In the genomic region with DNA sequence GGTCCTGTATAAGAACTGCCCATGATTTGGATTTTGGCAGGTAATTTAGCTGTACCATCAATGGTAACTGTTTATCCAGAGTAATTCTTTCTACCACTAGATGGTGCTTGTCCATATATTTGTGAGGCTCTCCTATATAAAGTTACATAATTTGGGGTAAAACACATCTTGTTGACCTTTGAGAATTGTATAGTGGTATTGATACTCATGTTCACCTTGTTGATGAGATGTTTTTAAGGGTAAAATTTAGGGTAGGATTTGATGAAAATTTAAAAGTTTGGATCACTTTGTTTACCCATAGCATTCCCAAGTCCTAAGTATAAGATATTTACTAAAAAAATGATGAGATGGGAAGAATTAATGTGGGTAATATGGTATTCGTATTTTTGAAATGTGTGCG, we compare ENCODE assay signal across 9 cellular contexts. TPM values are rescaled to one million over a fixed set of nuclear protein-coding genes. Genes with fewer than 3 reads are reported as not detected.
DNase-seq lines count a peak whose midpoint lies in the region; ATAC-seq and TF ChIP-seq lines count a peak whose summit lies in the region.
"Had no signal": no experiment of that assay in that cellular context is flagged by ENCODE, and none has a peak within 500 bp of the region (broad histone marks: within the 10 kb centered on the region; RNA-seq: fewer than 3 reads in every experiment).

No MANE protein-coding gene starts in this region.

- 80% methylated on average over 2 of the region's 2 CpGs for WGBS in prostate gland
- WGBS in aorta, 2 donors: 83 to 84% methylated on average over 2 of the region's 2 CpGs

- ATAC-seq in GM18870 (IDR thresholded peaks at IDR 0.05; ENCODE audit: unreplicated experiment) (peak; percentile 38), aorta (ENCODE audit: low FRiP score) (no peak)
- ATAC-seq in activated T-cell treated with anti-CD3 and anti-CD28 coated beads, Interleukin-2, amount 50 U/mL, for 4 hours: no peak

- DNase-seq in BJ (ENCODE audit: low read depth) (no peak), RWPE1 (ENCODE audit: low spot score) (peak; percentile 46), fibroblast of lung (ENCODE audit: low read depth in 2 of 2) (peak; percentile 22 to 51), prostate gland (ENCODE audit: low spot score) (no peak), aorta (no peak)
- DNase-seq in activated T-cell treated with anti-CD3 and anti-CD28 coated beads, Interleukin-2, amount 50 U/mL, for 4 hours: no peak

- TF ChIP-seq CTCF in BJ (IDR thresholded peaks at IDR 0.05; ENCODE audit: insufficient read depth, low read depth, low read length) (peak; percentile 64), KMS-11 (conservative IDR thresholded peaks at IDR 0.05; ENCODE audit: low read depth, low read length) (peak; percentile 91), RWPE1 (conservative IDR thresholded peaks at IDR 0.05; ENCODE audit: low read depth) (peak; percentile 83), fibroblast of lung (conservative IDR thresholded peaks at IDR 0.05 in 1 of 2, IDR thresholded peaks at IDR 0.05 in 1 of 2; ENCODE audit: low read depth in 1 of 2, low read length in 2 of 2) (peak; percentile 28 to 62), prostate gland (IDR thresholded peaks at IDR 0.05) (peak; percentile 20 to 67 (median 54))

- H3K4me2 ChIP-seq in KMS-11 (no peak overlapping the region), fibroblast of lung (ENCODE audit: extremely low read depth, insufficient read depth, low read length) (no peak overlapping the region)

- H3K27ac ChIP-seq in KMS-11: no peak overlapping the region
- no peak overlapping the region for H3K27ac ChIP-seq in RWPE1
- H3K27ac ChIP-seq in fibroblast of lung (ENCODE audit: insufficient read depth, low read length): no peak overlapping the region
- no peak overlapping the region for H3K27ac ChIP-seq in prostate gland
- no peak overlapping the region for H3K27ac ChIP-seq in aorta (ENCODE audit: low read depth in 1 of 2, low read length in 2 of 2)
- H3K27ac ChIP-seq: epithelial cell of prostate had no signal

- CTCF ChIA-PET in BJ (lab: Yijun Ruan, JAX): interaction anchor here (0.5 to 9.2 kb wide), 25 partner anchors 9 to 241 kb away, joined by 3 to 200 read pairs (median 4); no protein-coding TSS in a partner anchor
- CTCF ChIA-PET in RWPE1 (lab: Yijun Ruan, JAX): interaction anchor here (0.6 to 1.6 kb wide), 14 partner anchors 9 to 1860 kb away, joined by 3 to 7 read pairs (median 4); no protein-coding TSS in a partner anchor

- H3K9me3 ChIP-seq in fibroblast of lung (ENCODE audit: control insufficient read depth, insufficient read depth, low read depth, low read length) (no peaks in the 10 kb centered on the region), prostate gland (no peaks in the 10 kb centered on the region), aorta (ENCODE audit: control insufficient read depth, low read length) (no peaks in the 10 kb centered on the region)

- no peak overlapping the region for H3K4me3 Mint-ChIP-seq in activated T-cell treated with anti-CD3 and anti-CD28 coated beads, Interleukin-2, amount 50 U/mL, for 4 hours

- H3K4me3 ChIP-seq in BJ (ENCODE audit: low read depth, low read length): no peak overlapping the region
- H3K4me3 ChIP-seq in KMS-11 (IDR thresholded peaks at IDR 0.05; ENCODE audit: insufficient read depth, low read depth, low read length): no peak overlapping the region
- no peak overlapping the region for H3K4me3 ChIP-seq in fibroblast of lung (replicated peaks in 1 of 4; ENCODE audit: control extremely low read depth in 1 of 4, insufficient read depth in 1 of 4, low read depth in 3 of 4, low read length in 4 of 4)
- H3K4me3 ChIP-seq in prostate gland: no peak overlapping the region
- H3K4me3 ChIP-seq in aorta (ENCODE audit: low read length in 2 of 2): no peak overlapping the region

- H4K20me1 ChIP-seq in KMS-11 (ENCODE audit: insufficient read depth): no peaks in the 10 kb centered on the region
- no peaks in the 10 kb centered on the region for H4K20me1 ChIP-seq in fibroblast of lung (ENCODE audit: control insufficient read depth, extremely low read depth, insufficient read depth, low read length)

- H3K79me2 ChIP-seq in KMS-11 (ENCODE audit: insufficient read depth, low read depth): no peaks in the 10 kb centered on the region
- H3K79me2 ChIP-seq in fibroblast of lung (ENCODE audit: control insufficient read depth, insufficient read depth, low read length): no peaks in the 10 kb centered on the region

- peaks cover 3% of the 10 kb centered on the region for H3K4me1 ChIP-seq in KMS-11 (ENCODE audit: low read depth, poor library complexity, severe bottlenecking)
- H3K4me1 ChIP-seq in fibroblast of lung (ENCODE audit: control insufficient read depth, extremely low read depth, insufficient read depth, low read length): no peaks in the 10 kb centered on the region
- H3K4me1 ChIP-seq in prostate gland (replicated peaks): no peaks in the 10 kb centered on the region
- H3K4me1 ChIP-seq in aorta (ENCODE audit: control insufficient read depth in 1 of 2, insufficient read depth in 2 of 2, low read length in 2 of 2): no peaks in the 10 kb centered on the region

- peaks cover 2% of the 10 kb centered on the region for H3K4me1 Mint-ChIP-seq in activated T-cell treated with anti-CD3 and anti-CD28 coated beads, Interleukin-2, amount 50 U/mL, for 4 hours (ENCODE audit: low read depth)

- no peak overlapping the region for H3K9ac ChIP-seq in KMS-11
- H3K9ac ChIP-seq in fibroblast of lung (ENCODE audit: insufficient read depth, low read length): no peak overlapping the region

- H3K27me3 ChIP-seq in BJ (ENCODE audit: control insufficient read depth, insufficient read depth, low read length) (no peaks in the 10 kb centered on the region), KMS-11 (ENCODE audit: insufficient read depth, low read depth) (no peaks in the 10 kb centered on the region), fibroblast of lung (ENCODE audit: control insufficient read depth, insufficient read depth, low read length) (no peaks in the 10 kb centered on the region), prostate gland (replicated peaks; ENCODE audit: insufficient read depth) (no peaks in the 10 kb centered on the region), aorta (ENCODE audit: control insufficient read depth in 1 of 2, insufficient read depth in 2 of 2, low read length in 1 of 2) (no peaks in the 10 kb centered on the region)

- H3K9me3 Mint-ChIP-seq in activated T-cell treated with anti-CD3 and anti-CD28 coated beads, Interleukin-2, amount 50 U/mL, for 4 hours: no peaks in the 10 kb centered on the region

- H3K36me3 ChIP-seq in BJ (ENCODE audit: control insufficient read depth, insufficient read depth, low read length) (no peaks in the 10 kb centered on the region), KMS-11 (ENCODE audit: insufficient read depth) (no peaks in the 10 kb centered on the region), fibroblast of lung (ENCODE audit: control insufficient read depth, insufficient read depth, low read length) (no peaks in the 10 kb centered on the region), prostate gland (no peaks in the 10 kb centered on the region), aorta (ENCODE audit: control insufficient read depth in 1 of 2, insufficient read depth in 2 of 2, low read length in 1 of 2) (no peaks in the 10 kb centered on the region)

- POLR2A ChIA-PET in BJ (lab: Charles Lee): no interaction called here
- POLR2A ChIA-PET in RWPE1 (lab: Yijun Ruan, JAX; ENCODE audit: low non-redundant PET): no interaction called here

- H2AFZ ChIP-seq in KMS-11 (ENCODE audit: low read depth) (no peak overlapping the region), fibroblast of lung (ENCODE audit: low read length) (no peak overlapping the region)

- intact Hi-C loops in prostate gland (cut with DNase I): loop anchor here (10.0 kb wide), 1 partner anchor 50 kb away; no protein-coding TSS in a partner anchor
- intact Hi-C loops in aorta (cut with DNase I): loop anchor here (1.0 to 10.0 kb wide), 3 partner anchors 50 to 400 kb away; no protein-coding TSS in a partner anchor

- no peaks in the 10 kb centered on the region for H3K27me3 Mint-ChIP-seq in activated T-cell treated with anti-CD3 and anti-CD28 coated beads, Interleukin-2, amount 50 U/mL, for 4 hours (ENCODE audit: low read depth)

- H3K36me3 Mint-ChIP-seq in activated T-cell treated with anti-CD3 and anti-CD28 coated beads, Interleukin-2, amount 50 U/mL, for 4 hours (ENCODE audit: insufficient read depth): no peaks in the 10 kb centered on the region

- TF ChIP-seq POLR2A in prostate gland (IDR thresholded peaks at IDR 0.05): no peak

RNA-seq across cellular contexts. Expression of gene ST7, which starts 31.6 kb away (rescaled TPM):
- polyA plus RNA-seq in BJ (2011; rRNA removed) (16.0 and 23.2 TPM in 2 replicates), fibroblast of lung (25.3 and 28.6 TPM in 2 replicates), aorta (10 to 100 TPM; 24.2 to 31.7 TPM)
- polyA minus RNA-seq in BJ (2011; rRNA and poly(A)+ RNA removed): 13.8 and 20.3 TPM in 2 replicates
- total RNA-seq in fibroblast of lung (17.5 and 20.0 TPM in 2 replicates), prostate gland (10 to 100 TPM; 18.7 to 27.5 TPM), aorta (10 to 100 TPM; 32.1 to 35.3 TPM)
- polyA plus RNA-seq in fibroblast of lung (2012): 16.7 and 17.3 TPM in 2 replicates
- polyA minus RNA-seq in fibroblast of lung (ENCODE audit: low replicate concordance): 5.9 and 13.9 TPM in 2 replicates
- 10 to 100 TPM in 1 of 3 donors, 1 to 10 TPM in 2; 7.7 to 10.5 (median 10.0) TPM for total RNA-seq in activated T-cell treated with anti-CD3 and anti-CD28 coated beads, Interleukin-2, amount 50 U/mL, for 4 hours

Comparison
In these comparisons a context has a peak if more than half of its experiments do, and no peak if none do; other contexts are left out.
1. DNase-seq: peak in RWPE1 (single experiment) and fibroblast of lung (2 of 2); none in BJ (single experiment), prostate gland (single experiment), activated T-cell treated with anti-CD3 and anti-CD28 coated beads, Interleukin-2, amount 50 U/mL, for 4 hours (single experiment) and aorta (0 of 2).
2. Peak in every context shown above with its lines, with median percentiles within 50 percentile points of each other: CTCF ChIP-seq.